In the genomic region with DNA sequence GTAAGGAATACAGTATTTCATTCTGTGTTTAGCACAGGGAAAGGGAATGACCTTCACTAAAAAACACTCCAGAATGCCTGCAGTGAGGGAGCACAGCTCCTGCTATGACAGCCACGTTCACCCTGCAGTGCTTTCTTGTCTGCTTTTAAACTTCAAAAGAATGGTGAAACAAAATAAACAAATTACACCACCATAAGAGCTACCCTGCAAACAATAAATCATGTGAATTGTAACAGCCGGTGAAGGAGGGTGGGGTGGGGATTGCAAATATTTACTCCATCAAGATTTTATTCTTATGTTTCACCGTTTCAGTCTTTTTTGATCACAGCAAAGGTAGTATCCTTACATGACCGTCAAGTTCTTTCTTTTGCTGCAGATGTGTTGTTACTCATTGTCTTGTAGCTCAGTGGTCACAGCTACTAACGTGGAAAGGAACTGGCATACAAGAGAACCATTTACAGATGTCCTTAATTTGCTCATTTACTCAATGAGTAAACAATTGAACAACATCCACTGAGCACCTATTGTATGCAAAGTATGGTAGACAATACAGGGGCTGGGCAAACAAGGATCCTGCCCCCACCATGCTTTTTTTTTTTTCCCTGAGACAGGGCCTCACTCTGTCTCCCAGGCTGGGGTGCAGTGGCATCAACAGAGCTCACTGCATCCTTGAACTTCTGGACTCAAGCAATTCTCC, we compare ENCODE assay signal across 1 cellular context.
A peak's percentile ranks its signal among the peaks of the same experiment; 100 is the strongest.
TF ChIP-seq lines count a peak whose summit lies in the region.

No MANE protein-coding gene starts in this region.

TF ChIP-seq in HepG2, 621 proteins besides CTCF, POLR2A, EP300 and RAD21 (continued from another document):
- TF ChIP-seq, protein P1, sequence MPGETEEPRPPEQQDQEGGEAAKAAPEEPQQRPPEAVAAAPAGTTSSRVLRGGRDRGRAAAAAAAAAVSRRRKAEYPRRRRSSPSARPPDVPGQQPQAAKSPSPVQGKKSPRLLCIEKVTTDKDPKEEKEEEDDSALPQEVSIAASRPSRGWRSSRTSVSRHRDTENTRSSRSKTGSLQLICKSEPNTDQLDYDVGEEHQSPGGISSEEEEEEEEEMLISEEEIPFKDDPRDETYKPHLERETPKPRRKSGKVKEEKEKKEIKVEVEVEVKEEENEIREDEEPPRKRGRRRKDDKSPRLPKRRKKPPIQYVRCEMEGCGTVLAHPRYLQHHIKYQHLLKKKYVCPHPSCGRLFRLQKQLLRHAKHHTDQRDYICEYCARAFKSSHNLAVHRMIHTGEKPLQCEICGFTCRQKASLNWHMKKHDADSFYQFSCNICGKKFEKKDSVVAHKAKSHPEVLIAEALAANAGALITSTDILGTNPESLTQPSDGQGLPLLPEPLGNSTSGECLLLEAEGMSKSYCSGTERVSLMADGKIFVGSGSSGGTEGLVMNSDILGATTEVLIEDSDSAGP (CRISPR knock-in tag; IDR thresholded peaks at IDR 0.05; ENCODE audit: borderline replicate concordance), result 0 out of 2 replicates have a peak, but pooled peaks have one; percentile 5
- TF ChIP-seq ZSCAN29 (CRISPR knock-in tag; conservative IDR thresholded peaks at IDR 0.05) (peak; percentile 61; the same call in 1 of the 2 replicates), NCOA1 (CRISPR knock-in tag; IDR thresholded peaks at IDR 0.05) (peak; percentile 85; the same call in 1 of the 2 replicates), ZNF605 (CRISPR knock-in tag; IDR thresholded peaks at IDR 0.05) (peak; percentile 20; the same call in 1 of the 2 replicates), ZNF160 (CRISPR knock-in tag; IDR thresholded peaks at IDR 0.05) (no peak), RXRB (CRISPR knock-in tag; IDR thresholded peaks at IDR 0.05; ENCODE audit: borderline replicate concordance) (peak; percentile 87)
- TF ChIP-seq, protein P2, sequence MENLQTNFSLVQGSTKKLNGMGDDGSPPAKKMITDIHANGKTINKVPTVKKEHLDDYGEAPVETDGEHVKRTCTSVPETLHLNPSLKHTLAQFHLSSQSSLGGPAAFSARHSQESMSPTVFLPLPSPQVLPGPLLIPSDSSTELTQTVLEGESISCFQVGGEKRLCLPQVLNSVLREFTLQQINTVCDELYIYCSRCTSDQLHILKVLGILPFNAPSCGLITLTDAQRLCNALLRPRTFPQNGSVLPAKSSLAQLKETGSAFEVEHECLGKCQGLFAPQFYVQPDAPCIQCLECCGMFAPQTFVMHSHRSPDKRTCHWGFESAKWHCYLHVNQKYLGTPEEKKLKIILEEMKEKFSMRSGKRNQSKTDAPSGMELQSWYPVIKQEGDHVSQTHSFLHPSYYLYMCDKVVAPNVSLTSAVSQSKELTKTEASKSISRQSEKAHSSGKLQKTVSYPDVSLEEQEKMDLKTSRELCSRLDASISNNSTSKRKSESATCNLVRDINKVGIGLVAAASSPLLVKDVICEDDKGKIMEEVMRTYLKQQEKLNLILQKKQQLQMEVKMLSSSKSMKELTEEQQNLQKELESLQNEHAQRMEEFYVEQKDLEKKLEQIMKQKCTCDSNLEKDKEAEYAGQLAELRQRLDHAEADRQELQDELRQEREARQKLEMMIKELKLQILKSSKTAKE (CRISPR knock-in tag; IDR thresholded peaks at IDR 0.05; ENCODE audit: borderline replicate concordance), result peak; percentile 36
